In genomic region chr3:138389144-138389601, GRCh38 we compare ENCODE assay signal across 18 cellular contexts. TPM values are rescaled to one million over a fixed set of nuclear protein-coding genes. Genes with fewer than 3 reads are reported as not detected.
DNase-seq lines count a peak whose midpoint lies in the region; ATAC-seq and TF ChIP-seq lines count a peak whose summit lies in the region.
"Had no signal": no experiment of that assay in that cellular context is flagged by ENCODE, and none has a peak within 500 bp of the region (broad histone marks: within the 10 kb centered on the region; RNA-seq: fewer than 3 reads in every experiment).

No MANE protein-coding gene starts in this region.

- ATAC-seq in Right ventricle myocardium superior (ENCODE audit: poor library complexity), result peak; percentile 7
- peak in 2 of 4 donors; percentile 3 to 4 for ATAC-seq in psoas muscle
- ATAC-seq: GM12878 had no signal

- no peak overlapping the region for H3K27ac Mint-ChIP-seq in T-helper 2 cell treated with Interferon-gamma antibody and Interleukin-4, amounts not matched to agents 5 μg/mL and 100 μg/mL, for 36 hours
- H3K27ac Mint-ChIP-seq: activated naive CD4-positive, alpha-beta T cell treated with anti-CD3 and anti-CD28 coated beads, Interleukin-2, amount 10 ng/mL, durations not matched to agents 7 days and 5 days; naive B cell; progenitor cell of endocrine pancreas; T-helper 1 cell treated with Interleukin-12 subunit alpha and Interleukin-12 subunit beta and Interleukin-4 antibody, amounts not matched to agents 30 μg/mL and 1 μg/mL, for 36 hours had no signal

- H3K4me1 ChIP-seq in adrenal gland (replicated peaks in 1 of 2), result peaks cover 23 to 37% of the 10 kb centered on the region in 2 donors
- H3K4me1 ChIP-seq in psoas muscle, result peaks cover 40% of the 10 kb centered on the region

- H3K9me3 ChIP-seq in adrenal gland (replicated peaks in 1 of 3) (no peaks in the 10 kb centered on the region), psoas muscle (no peaks in the 10 kb centered on the region)

- H3K27me3 ChIP-seq in adrenal gland, result no peaks in the 10 kb centered on the region
- H3K27me3 ChIP-seq in psoas muscle (ENCODE audit: insufficient read depth in 3 of 3, low read length in 2 of 3), result no peaks in the 10 kb centered on the region

- peak; percentile 39 for DNase-seq in EH (ENCODE audit: low read depth)
- no peak for DNase-seq in adrenal gland
- DNase-seq in Right ventricle myocardium superior, result no peak
- peak in 1 of 2 donors; percentile 43 for DNase-seq in psoas muscle
- DNase-seq in NCI-H1092 treated with DMSO at 0.1 percent for 48 hours (lab: John Stamatoyannopoulos, UW), result no peak
- DNase-seq in NCI-H187 treated with DMSO at 0.1 percent for 48 hours (lab: John Stamatoyannopoulos, UW), result no peak
- no peak for DNase-seq in NCI-H446 (lab: John Stamatoyannopoulos, UW)
- DNase-seq in T-helper 2 cell treated with Interferon-gamma antibody and Interleukin-4, amounts not matched to agents 5 μg/mL and 100 μg/mL, for 36 hours (ENCODE audit: low spot score), result no peak
- DNase-seq: activated naive CD4-positive, alpha-beta T cell treated with anti-CD3 and anti-CD28 coated beads, Interleukin-2, amount 10 ng/mL, durations not matched to agents 7 days and 5 days; COR-L47; Kasumi-1; naive B cell; NCI-H1417 treated with DMSO at 0.1 percent for 48 hours; NCI-H2227 treated with DMSO at 0.1 percent for 48 hours; stimulated activated CD4-positive, alpha-beta T cell treated with anti-CD3 and anti-CD28 coated beads, Interleukin-15, amount 100 ng/mL, for 24 hours had no signal

- H3K36me3 ChIP-seq in adrenal gland (replicated peaks in 1 of 2), result no peaks in the 10 kb centered on the region
- H3K36me3 ChIP-seq in psoas muscle (ENCODE audit: insufficient read depth in 1 of 2, low read depth in 1 of 2), result no peaks in the 10 kb centered on the region

- no peaks in the 10 kb centered on the region for H3K9me3 Mint-ChIP-seq in T-helper 2 cell treated with Interferon-gamma antibody and Interleukin-4, amounts not matched to agents 5 μg/mL and 100 μg/mL, for 36 hours
- H3K9me3 Mint-ChIP-seq: activated naive CD4-positive, alpha-beta T cell treated with anti-CD3 and anti-CD28 coated beads, Interleukin-2, amount 10 ng/mL, durations not matched to agents 7 days and 5 days; T-helper 1 cell treated with Interleukin-12 subunit alpha and Interleukin-12 subunit beta and Interleukin-4 antibody, amounts not matched to agents 30 μg/mL and 1 μg/mL, for 36 hours had no signal

- TF ChIP-seq CTCF in adrenal gland (IDR thresholded peaks at IDR 0.05), result no peak
- TF ChIP-seq CTCF in psoas muscle (IDR thresholded peaks at IDR 0.05), result no peak

- peaks cover 2% of the 10 kb centered on the region for H3K27me3 Mint-ChIP-seq in T-helper 2 cell treated with Interferon-gamma antibody and Interleukin-4, amounts not matched to agents 5 μg/mL and 100 μg/mL, for 36 hours (ENCODE audit: low read depth)
- H3K27me3 Mint-ChIP-seq: progenitor cell of endocrine pancreas had no signal

- no peaks in the 10 kb centered on the region for H3K36me3 Mint-ChIP-seq in T-helper 2 cell treated with Interferon-gamma antibody and Interleukin-4, amounts not matched to agents 5 μg/mL and 100 μg/mL, for 36 hours (ENCODE audit: low read depth)
- H3K36me3 Mint-ChIP-seq: activated naive CD4-positive, alpha-beta T cell treated with anti-CD3 and anti-CD28 coated beads, Interleukin-2, amount 10 ng/mL, durations not matched to agents 7 days and 5 days had no signal

- no peak overlapping the region for H3K4me3 ChIP-seq in adrenal gland
- H3K4me3 ChIP-seq in psoas muscle, result no peak overlapping the region
- H3K4me3 ChIP-seq: GM12878 had no signal

- H3K27ac ChIP-seq in adrenal gland (peak overlapping the region in 4 of 5 donors; percentile 77 to 92 (median 90)), psoas muscle (peak overlapping the region; percentile 72)

- H3K4me1 Mint-ChIP-seq in T-helper 2 cell treated with Interferon-gamma antibody and Interleukin-4, amounts not matched to agents 5 μg/mL and 100 μg/mL, for 36 hours (ENCODE audit: low read depth), result no peaks in the 10 kb centered on the region
- H3K4me1 Mint-ChIP-seq: activated naive CD4-positive, alpha-beta T cell treated with anti-CD3 and anti-CD28 coated beads, Interleukin-2, amount 10 ng/mL, durations not matched to agents 7 days and 5 days; naive B cell had no signal

- intact Hi-C loops in adrenal gland (cut with DNase I) (no loop called here), Right ventricle myocardium superior (cut with DNase I) (no loop called here), psoas muscle (cut with DNase I) (loop anchor here (5.0 kb wide), 1 partner anchor 37 kb away; no protein-coding TSS in a partner anchor)

- H3K4me3 Mint-ChIP-seq in T-helper 2 cell treated with Interferon-gamma antibody and Interleukin-4, amounts not matched to agents 5 μg/mL and 100 μg/mL, for 36 hours, result no peak overlapping the region
- H3K4me3 Mint-ChIP-seq: activated naive CD4-positive, alpha-beta T cell treated with anti-CD3 and anti-CD28 coated beads, Interleukin-2, amount 10 ng/mL, durations not matched to agents 7 days and 5 days; naive B cell; T-helper 1 cell treated with Interleukin-12 subunit alpha and Interleukin-12 subunit beta and Interleukin-4 antibody, amounts not matched to agents 30 μg/mL and 1 μg/mL, for 36 hours had no signal

- WGBS in adrenal gland, 4 donors, result 78 to 88% (median 87%) methylated on average over 6 of the region's 6 CpGs
- 65 to 88% (median 79%) methylated on average over 6 of the region's 6 CpGs for WGBS in psoas muscle, 3 donors

- no peak for TF ChIP-seq POLR2A in adrenal gland (IDR thresholded peaks at IDR 0.05)

RNA-seq across cellular contexts. Expression of gene MRAS, which starts 40.8 kb away (rescaled TPM):
- 100 to 1,000 TPM in 5 of 8 donors, 10 to 100 TPM in 3; 52.5 to 337 (median 109) TPM for total RNA-seq in adrenal gland
- 100 to 1,000 TPM in 1 of 3 donors, 10 to 100 TPM in 2; 47.9 to 273 (median 60.0) TPM for polyA plus RNA-seq in adrenal gland
- 368 TPM for total RNA-seq in Right ventricle myocardium superior
- 100 to 1,000 TPM; 107 to 166 (median 123) TPM for total RNA-seq in psoas muscle
- 10 to 100 TPM; 43.8 to 88.9 (median 62.7) TPM for polyA plus RNA-seq in psoas muscle

RNA-seq across cellular contexts. Expression of gene ESYT3, which starts 45.2 kb away (rescaled TPM):
- total RNA-seq in adrenal gland (under 1 TPM in 7 of 8 donors, not detected in 1; 0.14 to 0.30 (median 0.17) TPM), Right ventricle myocardium superior (0.65 TPM), psoas muscle (1 to 10 TPM; 1.2 to 4.5 (median 2.3) TPM)
- polyA plus RNA-seq in adrenal gland (1 to 10 TPM in 1 of 3 donors, under 1 TPM in 2; 0.16 to 1.2 (median 0.30) TPM), psoas muscle (1 to 10 TPM in 1 of 3 donors, under 1 TPM in 2; 0.35 to 3.5 (median 0.37) TPM)
- total RNA-seq: GM12878 had no signal
- polyA plus RNA-seq: GM12878 had no signal

RNA-seq across cellular contexts. Expression of gene NME9, which starts 59.5 kb away (rescaled TPM):
- total RNA-seq in adrenal gland, result 1 to 10 TPM in 2 of 8 donors, under 1 TPM in 1, not detected in 5; 0.46 to 1.9 (median 1.1) TPM
- polyA plus RNA-seq in adrenal gland, result 1 to 10 TPM in 1 of 3 donors, under 1 TPM in 2; 0.46 to 2.6 (median 0.77) TPM
- not detected for total RNA-seq in Right ventricle myocardium superior
- total RNA-seq in psoas muscle, result 1 to 10 TPM; 1.4 to 3.1 (median 1.7) TPM
- under 1 TPM; 0.04 to 0.80 (median 0.68) TPM for polyA plus RNA-seq in psoas muscle
- total RNA-seq: GM12878 had no signal

Comparison
In these comparisons a context has a peak if more than half of its experiments do, and no peak if none do; other contexts are left out.
1. intact Hi-C loops: an anchor here in psoas muscle (5.0 kb wide); none called in adrenal gland and Right ventricle myocardium superior.